Comparison of ENCODE assay signal across 1 cellular context in the genomic region with DNA sequence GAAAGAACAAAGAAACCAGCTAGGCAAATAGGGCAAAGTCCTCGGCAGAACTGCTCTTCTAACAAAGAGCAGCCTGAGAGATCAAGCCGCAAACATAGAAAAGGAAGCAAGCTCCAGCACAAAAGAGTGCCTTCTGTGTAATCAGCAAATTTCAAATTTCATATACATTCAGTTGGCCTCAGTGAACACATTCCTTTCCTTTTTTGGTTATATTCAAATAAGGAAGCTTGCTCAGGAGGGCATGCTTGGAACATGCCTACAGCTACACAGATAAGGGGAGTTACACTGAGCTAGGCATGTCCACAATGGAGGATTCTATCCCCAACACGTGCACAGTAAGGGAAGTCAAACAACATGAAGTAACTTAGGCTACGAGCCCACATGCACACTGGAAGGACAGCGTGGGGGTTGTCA.
TF ChIP-seq lines count a peak whose summit lies in the region.

No MANE protein-coding gene starts in this region.

TF ChIP-seq in GM12878, 131 proteins besides CTCF, POLR2A, EP300 and RAD21:
- TF ChIP-seq TARDBP (IDR thresholded peaks at IDR 0.05; ENCODE audit: borderline replicate concordance) = no peak
- no peak for TF ChIP-seq CBX3 (IDR thresholded peaks at IDR 0.05; ENCODE audit: borderline replicate concordance, low read depth)
- TF ChIP-seq KAT2A (conservative IDR thresholded peaks at IDR 0.05; ENCODE audit: control insufficient read depth, low read depth, low read length) = no peak
- TF ChIP-seq FOS (IDR thresholded peaks at IDR 0.05; ENCODE audit: borderline replicate concordance, extremely low read depth, insufficient read length) = no peak
- TF ChIP-seq MEF2A (IDR thresholded peaks at IDR 0.05; ENCODE audit: insufficient read depth, low read depth, low read length) = no peak
- TF ChIP-seq RB1 (IDR thresholded peaks at IDR 0.05; ENCODE audit: borderline replicate concordance) = no peak
- TF ChIP-seq BHLHE40 (IDR thresholded peaks at IDR 0.05; ENCODE audit: borderline replicate concordance in 1 of 2, low read depth in 2 of 2, low read length in 1 of 2) = 0 out of 4 replicates have a peak, but pooled peaks of 1 of the 2 experiments have one; percentile 19
- TF ChIP-seq SPI1 (IDR thresholded peaks at IDR 0.05; ENCODE audit: borderline replicate concordance, insufficient read depth, low read depth, low read length) = no peak
- TF ChIP-seq TBL1XR1 (IDR thresholded peaks at IDR 0.05; ENCODE audit: low read depth, low read length) = no peak
TF ChIP-seq in GM12878: peak in this region for 1.
